Comparison of ENCODE assay signal across 17 cellular contexts in genomic region chr12:78009031-78009430, GRCh38.
DNase-seq lines count a peak whose midpoint lies in the region; TF ChIP-seq lines count a peak whose summit lies in the region.
"Had no signal": no experiment of that assay in that cellular context is flagged by ENCODE, and none has a peak within 500 bp of the region (broad histone marks: within the 10 kb centered on the region; RNA-seq: fewer than 3 reads in every experiment).

No MANE protein-coding gene starts in this region.

- POLR2A ChIA-PET in OCI-LY7 (lab: Charles Lee): interaction anchor here (0.6 to 1.0 kb wide), 4 partner anchors 11 to 176 kb away, joined by 3 to 8 read pairs (median 4); no protein-coding TSS in a partner anchor
- POLR2A ChIA-PET in Caco-2 (lab: Charles Lee): no interaction called here

- no peak overlapping the region for H3K4me3 Mint-ChIP-seq in neural progenitor cell
- H3K4me3 Mint-ChIP-seq in Caco-2 (ENCODE audit: unreplicated experiment): no peak overlapping the region
- H3K4me3 Mint-ChIP-seq: GM23338; T-helper 1 cell treated with Interleukin-12 subunit alpha and Interleukin-12 subunit beta and Interleukin-4 antibody, amounts not matched to agents 30 μg/mL and 1 μg/mL, for 36 hours had no signal

- H3K27ac ChIP-seq in MM.1S (ENCODE audit: low read length) (no peak overlapping the region), OCI-LY7 (ENCODE audit: low read depth, low read length, poor library complexity, severe bottlenecking) (peak overlapping the region; percentile 28), neural progenitor cell (no peak overlapping the region)
- H3K27ac ChIP-seq: RWPE1, SJSA1 had no signal

- no peak overlapping the region for H3K4me2 ChIP-seq in MM.1S (ENCODE audit: low read depth, low read length)
- peak overlapping the region; percentile 45 for H3K4me2 ChIP-seq in OCI-LY7 (ENCODE audit: low read length)
- peak overlapping the region; percentile 37 for H3K4me2 ChIP-seq in neural progenitor cell
- H3K4me2 ChIP-seq: GM23338 had no signal

- TF ChIP-seq CTCF in GM12865 (IDR thresholded peaks at IDR 0.05; ENCODE audit: insufficient read depth, low read depth, low read length, missing control alignments): no peak
- TF ChIP-seq CTCF in MM.1S (IDR thresholded peaks at IDR 0.05; ENCODE audit: low read length): no peak
- TF ChIP-seq CTCF in OCI-LY7 (conservative IDR thresholded peaks at IDR 0.05; ENCODE audit: low read length): no peak
- no peak for TF ChIP-seq CTCF in neural progenitor cell (IDR thresholded peaks at IDR 0.05)
- TF ChIP-seq CTCF in Caco-2 (IDR thresholded peaks at IDR 0.05; ENCODE audit: insufficient read depth in 1 of 2, low read depth in 1 of 2, low read length in 1 of 2, severe bottlenecking in 1 of 2, unreplicated experiment in 1 of 2): no peak

- H3K27ac Mint-ChIP-seq in neural progenitor cell: no peak overlapping the region
- H3K27ac Mint-ChIP-seq in Caco-2 (ENCODE audit: unreplicated experiment): no peak overlapping the region
- H3K27ac Mint-ChIP-seq: GM23338; T-helper 1 cell treated with Interleukin-12 subunit alpha and Interleukin-12 subunit beta and Interleukin-4 antibody, amounts not matched to agents 30 μg/mL and 1 μg/mL, for 36 hours had no signal

- H2AFZ ChIP-seq in MM.1S (ENCODE audit: low read length) (no peak overlapping the region), OCI-LY7 (ENCODE audit: low read length) (peak overlapping the region; percentile 79), neural progenitor cell (replicated peaks) (no peak overlapping the region)
- H2AFZ ChIP-seq: GM23338 had no signal

- intact Hi-C loops in OCI-LY7 (cut with micrococcal nuclease; ENCODE audit: unreplicated experiment): no loop called here
- intact Hi-C loops in Caco-2 (cut with micrococcal nuclease; ENCODE audit: unreplicated experiment): no loop called here

- H3K4me1 ChIP-seq in MM.1S (ENCODE audit: low read length) (no peaks in the 10 kb centered on the region), OCI-LY7 (ENCODE audit: insufficient read depth, low read length, poor library complexity, severe bottlenecking) (peaks cover 17% of the 10 kb centered on the region), neural progenitor cell (peaks cover 9% of the 10 kb centered on the region), Caco-2 (no peaks in the 10 kb centered on the region)
- H3K4me1 ChIP-seq: SJSA1 had no signal

- H3K36me3 ChIP-seq in MM.1S (replicated peaks; ENCODE audit: insufficient read depth, low read length) (no peaks in the 10 kb centered on the region), OCI-LY7 (ENCODE audit: insufficient read depth, low read length) (no peaks in the 10 kb centered on the region), neural progenitor cell (no peaks in the 10 kb centered on the region), Caco-2 (ENCODE audit: control insufficient read depth, insufficient read depth, low read length) (no peaks in the 10 kb centered on the region)

- H4K20me1 ChIP-seq in MM.1S (ENCODE audit: insufficient read depth, low read length) (no peaks in the 10 kb centered on the region), OCI-LY7 (ENCODE audit: insufficient read depth, low read length) (no peaks in the 10 kb centered on the region), neural progenitor cell (ENCODE audit: low read depth) (no peaks in the 10 kb centered on the region)

- BruUV-seq in OCI-LY7 (replicated peaks; lab: Mats Ljungman, UMichigan) (no TSS peak), Caco-2 (replicated peaks; lab: Mats Ljungman, UMichigan) (no TSS peak)

- H3K27me3 ChIP-seq in MM.1S (replicated peaks; ENCODE audit: insufficient read depth, low read length) (no peaks in the 10 kb centered on the region), neural progenitor cell (no peaks in the 10 kb centered on the region), Caco-2 (replicated peaks; ENCODE audit: control insufficient read depth, insufficient read depth, low read length) (no peaks in the 10 kb centered on the region)
- H3K27me3 ChIP-seq: SJSA1 had no signal

- H3K9me3 Mint-ChIP-seq in neural progenitor cell: no peaks in the 10 kb centered on the region
- no peaks in the 10 kb centered on the region for H3K9me3 Mint-ChIP-seq in Caco-2 (ENCODE audit: unreplicated experiment)
- H3K9me3 Mint-ChIP-seq: GM23338; T-helper 1 cell treated with Interleukin-12 subunit alpha and Interleukin-12 subunit beta and Interleukin-4 antibody, amounts not matched to agents 30 μg/mL and 1 μg/mL, for 36 hours had no signal

- H3K9me2 ChIP-seq in MM.1S (replicated peaks; ENCODE audit: insufficient read depth, low read length) (no peaks in the 10 kb centered on the region), OCI-LY7 (ENCODE audit: insufficient read depth, low read length) (no peaks in the 10 kb centered on the region)

- no peaks in the 10 kb centered on the region for H3K9me3 ChIP-seq in MM.1S (replicated peaks; ENCODE audit: insufficient read depth, low read length)
- no peaks in the 10 kb centered on the region for H3K9me3 ChIP-seq in OCI-LY7 (ENCODE audit: low read length)
- H3K9me3 ChIP-seq in neural progenitor cell (ENCODE audit: low read depth): no peaks in the 10 kb centered on the region
- no peaks in the 10 kb centered on the region for H3K9me3 ChIP-seq in Caco-2
- H3K9me3 ChIP-seq: SJSA1 had no signal

- H3K9ac ChIP-seq in MM.1S (ENCODE audit: low read length) (no peak overlapping the region), neural progenitor cell (no peak overlapping the region)

- CTCF ChIA-PET in OCI-LY7 (lab: Charles Lee; ENCODE audit: unreplicated experiment) (no interaction called here), Caco-2 (lab: Charles Lee) (interaction anchor here (0.6 kb wide), 1 partner anchor 8 kb away, joined by 3 read pairs; no protein-coding TSS in a partner anchor)

- no peaks in the 10 kb centered on the region for H3K4me1 Mint-ChIP-seq in neural progenitor cell
- no peaks in the 10 kb centered on the region for H3K4me1 Mint-ChIP-seq in Caco-2 (ENCODE audit: low read depth, unreplicated experiment)
- H3K4me1 Mint-ChIP-seq: GM23338 had no signal

- H3K4me3 ChIP-seq in GM12865 (ENCODE audit: low read depth, low read length) (no peak overlapping the region), MM.1S (ENCODE audit: low read length) (no peak overlapping the region), OCI-LY7 (ENCODE audit: low read depth, low read length, poor library complexity, severe bottlenecking) (peak overlapping the region; percentile 20), neural progenitor cell (no peak overlapping the region), Caco-2 (ENCODE audit: low read depth, low read length) (no peak overlapping the region)
- H3K4me3 ChIP-seq: GM23338, SJSA1 had no signal

- H3K36me3 Mint-ChIP-seq in neural progenitor cell (no peaks in the 10 kb centered on the region), Caco-2 (ENCODE audit: insufficient read depth, unreplicated experiment) (no peaks in the 10 kb centered on the region)

- H3K79me2 ChIP-seq in MM.1S (ENCODE audit: low read length): no peaks in the 10 kb centered on the region
- H3K79me2 ChIP-seq in OCI-LY7 (ENCODE audit: insufficient read depth, low read depth, low read length): no peaks in the 10 kb centered on the region
- H3K79me2 ChIP-seq in neural progenitor cell (ENCODE audit: low read depth): no peaks in the 10 kb centered on the region

- H3K27me3 Mint-ChIP-seq in neural progenitor cell (ENCODE audit: insufficient read depth, low read depth) (no peaks in the 10 kb centered on the region), Caco-2 (ENCODE audit: insufficient read depth, unreplicated experiment) (no peaks in the 10 kb centered on the region)

- H3F3A ChIP-seq in MM.1S (ENCODE audit: insufficient read depth, low read length) (no peaks in the 10 kb centered on the region), neural progenitor cell (ENCODE audit: low read depth) (no peaks in the 10 kb centered on the region)

- DNase-seq in GM12865 (ENCODE audit: low read depth) (peak; percentile 9), MM.1S (peak; percentile 14), OCI-LY7 (ENCODE audit: low spot score) (peak; percentile 43), neural progenitor cell (ENCODE audit: low spot score) (no peak), DMS53 (lab: John Stamatoyannopoulos, UW) (no peak), Caco-2 (no peak), A172 (ENCODE audit: low spot score) (no peak)
- DNase-seq: C1 segment of cervical spinal cord, DND-41, KBM-7, NCI-H1092 treated with DMSO at 0.1 percent for 48 hours, NCI-H2081, PC-3 had no signal

Comparison
In these comparisons a context has a peak if more than half of its experiments do, and no peak if none do; other contexts are left out.
1. DNase-seq: peak in GM12865 (single experiment), MM.1S (single experiment) and OCI-LY7 (single experiment); none in neural progenitor cell (single experiment), DMS53 (single experiment), Caco-2 (0 of 2) and A172 (single experiment).